ENCODE assay signal across 19 cellular contexts in the genomic region with DNA sequence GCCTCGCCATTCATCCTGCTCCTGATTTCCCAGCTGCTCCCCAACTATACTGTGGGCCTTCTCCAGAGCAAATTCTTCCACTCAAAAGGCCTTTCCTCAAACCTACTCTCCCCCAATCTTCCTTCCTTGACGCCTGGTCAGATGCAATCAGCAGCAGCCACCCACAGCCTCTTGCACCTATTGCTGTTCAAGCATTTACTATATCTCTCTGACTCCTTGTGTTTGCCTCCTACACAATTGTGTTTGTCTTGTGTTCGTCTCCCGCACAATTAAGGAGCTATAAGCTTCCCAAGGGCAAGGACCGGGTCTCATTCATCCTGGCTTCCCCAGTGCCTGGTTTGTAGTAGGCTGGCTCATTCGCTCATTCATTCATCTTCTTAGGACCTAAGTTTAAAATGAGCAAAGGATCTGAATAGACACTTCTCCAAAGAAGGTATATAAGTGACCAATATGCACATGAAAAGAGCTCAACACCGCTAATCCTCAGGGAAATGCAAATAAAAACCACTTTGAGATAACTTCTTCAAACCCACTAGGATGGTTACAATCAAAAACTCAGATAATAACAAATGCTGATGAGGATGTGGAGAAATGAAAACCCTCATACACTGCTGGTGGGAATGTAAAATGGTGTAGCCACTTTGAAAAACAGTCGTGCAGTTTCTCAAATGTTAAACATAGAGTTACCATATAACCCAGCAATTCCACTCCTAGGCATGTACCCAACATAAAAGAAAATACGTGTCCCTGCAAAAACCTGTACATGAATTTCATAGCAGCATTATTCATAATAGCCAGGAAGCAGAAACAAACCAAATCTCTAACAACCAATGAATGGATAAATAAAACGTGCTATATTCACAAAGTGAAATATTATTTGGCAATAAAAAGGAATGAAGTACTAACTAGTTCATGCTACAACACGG. TPM values are rescaled to one million over a fixed set of nuclear protein-coding genes. Genes with fewer than 3 reads are reported as not detected.
DNase-seq lines count a peak whose midpoint lies in the region; ATAC-seq, FAIRE-seq and TF ChIP-seq lines count a peak whose summit lies in the region.
"Had no signal": no experiment of that assay in that cellular context is flagged by ENCODE, and none has a peak within 500 bp of the region (broad histone marks: within the 10 kb centered on the region; RNA-seq: fewer than 3 reads in every experiment).

No MANE protein-coding gene starts in this region.

- H3K9ac ChIP-seq in K562 (ENCODE audit: insufficient read depth in 1 of 2, low read depth in 2 of 2, low read length in 2 of 2), result no peak overlapping the region; a peak in 1 of 4 replicates
- H3K9ac ChIP-seq: BLaER1 had no signal

- ATAC-seq in A549, result no peak
- ATAC-seq in GM23338, result no peak
- no peak for ATAC-seq in K562
- no peak for ATAC-seq in left lobe of liver
- ATAC-seq: HCT116, HepG2 had no signal

- H3K4me1 ChIP-seq in A549 (no peaks in the 10 kb centered on the region), GM23338 (ENCODE audit: insufficient read depth) (no peaks in the 10 kb centered on the region), K562 (replicated peaks in 1 of 2; ENCODE audit: control insufficient read depth in 2 of 2, insufficient read depth in 2 of 2, low read length in 2 of 2) (peaks cover 0 to 4% of the 10 kb centered on the region in 2 experiments; a peak in 1 of 5 replicates), spleen (no peaks in the 10 kb centered on the region)

- no peak for TF ChIP-seq EP300 in A549 (IDR thresholded peaks at IDR 0.05)
- TF ChIP-seq EP300 in K562 (IDR thresholded peaks at IDR 0.05; ENCODE audit: low read length), result no peak

- TF ChIP-seq POLR2A in A549 (IDR thresholded peaks at IDR 0.05; ENCODE audit: low read length), result no peak
- TF ChIP-seq POLR2A in K562 (conservative IDR thresholded peaks at IDR 0.05), result no peak
- no peak for TF ChIP-seq POLR2A in spleen (IDR thresholded peaks at IDR 0.05)

- no peaks in the 10 kb centered on the region for H3K9me2 ChIP-seq in GM23338 (ENCODE audit: insufficient read depth)

- 58% methylated on average over 11 of the region's 11 CpGs for WGBS in A549 (ENCODE audit: missing lambda C conversion rate)
- 1% methylated on average over 11 of the region's 11 CpGs for WGBS in K562 (ENCODE audit: insufficient coverage, low coverage, missing lambda C conversion rate)
- 73 to 91% (median 77%) methylated on average over 11 of the region's 11 CpGs for WGBS in spleen, 5 donors

- H3K36me3 Mint-ChIP-seq in GM23338 (ENCODE audit: low read depth), result no peaks in the 10 kb centered on the region
- H3K36me3 Mint-ChIP-seq: CD14-positive monocyte; CD4-positive, alpha-beta memory T cell had no signal

- POLR2A ChIA-PET in A549 (lab: Yijun Ruan, JAX) (no interaction called here), K562 (lab: Yijun Ruan, JAX) (no interaction called here)

- H3K27me3 ChIP-seq in GM23338 (ENCODE audit: insufficient read depth) (no peaks in the 10 kb centered on the region), K562 (ENCODE audit: control insufficient read depth in 2 of 2, insufficient read depth in 2 of 2, low read length in 2 of 2) (peaks cover 8 to 31% of the 10 kb centered on the region in 2 experiments; a peak in 3 of 5 replicates), spleen (replicated peaks in 1 of 7) (peaks cover 0 to 8% (median 0%) of the 10 kb centered on the region in 7 donors)
- H3K27me3 ChIP-seq: BLaER1 had no signal

- no peak overlapping the region for H3K27ac Mint-ChIP-seq in GM23338
- H3K27ac Mint-ChIP-seq: CD14-positive monocyte; CD4-positive, alpha-beta memory T cell had no signal

- H3K4me3 ChIP-seq in A549 (no peak overlapping the region), GM23338 (no peak overlapping the region), K562 (no peak overlapping the region), spleen (no peak overlapping the region)
- H3K4me3 ChIP-seq: BLaER1 had no signal

- DNase-seq in A549 (ENCODE audit: low read depth in 1 of 2, low spot score in 1 of 2), result no peak
- DNase-seq in GM23338 (ENCODE audit: low spot score), result no peak
- no peak for DNase-seq in K562 (ENCODE audit: extremely low read depth in 1 of 4, low spot score in 3 of 4)
- DNase-seq in spleen, result peak; percentile 24
- DNase-seq in left lobe of liver (ENCODE audit: low spot score), result no peak
- no peak for DNase-seq in stimulated activated naive CD4-positive, alpha-beta T cell treated with Interleukin-2 at 50 U/mL for 16 hours (lab: John Stamatoyannopoulos, UW)
- DNase-seq: ACHN; AML-193; Calu3; CD4-positive, alpha-beta memory T cell; DMS79 treated with DMSO at 0.1 percent for 48 hours; GF-D8; KG1 had no signal

- in situ Hi-C loops in K562 (cut with MboI), result no loop called here

- H4K20me1 ChIP-seq in GM23338 (replicated peaks; ENCODE audit: insufficient read depth) (no peaks in the 10 kb centered on the region), K562 (replicated peaks; ENCODE audit: control insufficient read depth, insufficient read depth, low read length) (no peaks in the 10 kb centered on the region)
- H4K20me1 ChIP-seq: BLaER1 had no signal

- H3K9me3 ChIP-seq in A549, result no peaks in the 10 kb centered on the region
- H3K9me3 ChIP-seq in K562 (replicated peaks; ENCODE audit: control insufficient read depth, insufficient read depth, low read depth, low read length), result no peaks in the 10 kb centered on the region
- H3K9me3 ChIP-seq in spleen, result no peaks in the 10 kb centered on the region

- H3K4me1 Mint-ChIP-seq in GM23338, result peaks cover 8% of the 10 kb centered on the region
- H3K4me1 Mint-ChIP-seq: CD14-positive monocyte; CD4-positive, alpha-beta memory T cell had no signal

- no peaks in the 10 kb centered on the region for H3F3A ChIP-seq in GM23338 (replicated peaks; ENCODE audit: low read depth)

- H3K36me3 ChIP-seq in GM23338 (ENCODE audit: insufficient read depth) (no peaks in the 10 kb centered on the region), K562 (ENCODE audit: control insufficient read depth, insufficient read depth, low read length) (no peaks in the 10 kb centered on the region), spleen (no peaks in the 10 kb centered on the region)
- H3K36me3 ChIP-seq: BLaER1 had no signal

- FAIRE-seq in A549 (lab: Jason Lieb, UNC), result peak; percentile 13
- FAIRE-seq in K562 (lab: Jason Lieb, UNC), result peak; percentile 19
- FAIRE-seq: H54, HepG2 had no signal

- H3K9me3 Mint-ChIP-seq in GM23338, result no peaks in the 10 kb centered on the region
- H3K9me3 Mint-ChIP-seq: CD4-positive, alpha-beta memory T cell had no signal

- H3K4me2 ChIP-seq in A549, result no peak overlapping the region
- no peak overlapping the region for H3K4me2 ChIP-seq in GM23338
- H3K4me2 ChIP-seq in K562 (ENCODE audit: insufficient read depth, low read length), result no peak overlapping the region
- H3K4me2 ChIP-seq: BLaER1 had no signal

- no peaks in the 10 kb centered on the region for H3K27me3 Mint-ChIP-seq in GM23338 (ENCODE audit: insufficient read depth, low read depth, poor library complexity)

- H3K79me2 ChIP-seq in GM23338 (replicated peaks; ENCODE audit: insufficient read depth) (no peaks in the 10 kb centered on the region), K562 (ENCODE audit: control insufficient read depth, insufficient read depth, low read length) (no peaks in the 10 kb centered on the region)

- CTCF ChIA-PET in A549 (lab: Yijun Ruan, JAX) (interaction anchor here (1.2 kb wide), 1 partner anchor 53 kb away, joined by 3 read pairs; no protein-coding TSS in a partner anchor), K562 (lab: Yijun Ruan, JAX; ENCODE audit: low intra/inter-chr PET ratio) (no interaction called here)

- TF ChIP-seq RAD21 in A549 (conservative IDR thresholded peaks at IDR 0.05 in 1 of 2, IDR thresholded peaks at IDR 0.05 in 1 of 2) (no peak), K562 (CRISPR knock-in tag; conservative IDR thresholded peaks at IDR 0.05 in 1 of 2, IDR thresholded peaks at IDR 0.05 in 1 of 2) (no peak)

- TF ChIP-seq CTCF in A549 (IDR thresholded peaks at IDR 0.05) (no peak), GM23338 (conservative IDR thresholded peaks at IDR 0.05; ENCODE audit: low read depth in 2 of 2) (no peak), K562 (IDR thresholded peaks at IDR 0.05 in 2 of 3, conservative IDR thresholded peaks at IDR 0.05 in 1 of 3; ENCODE audit: insufficient read depth in 2 of 3, low read depth in 1 of 3, low read length in 3 of 3) (no peak), spleen (IDR thresholded peaks at IDR 0.05 in 8 of 11, conservative IDR thresholded peaks at IDR 0.05 in 3 of 11) (no peak)

- no peaks in the 10 kb centered on the region for H3K9me1 ChIP-seq in K562 (ENCODE audit: control insufficient read depth, insufficient read depth, low read length)

- no TSS peak for BruUV-seq in K562 (replicated peaks; lab: Mats Ljungman, UMichigan)

- no peak overlapping the region for H3K4me3 Mint-ChIP-seq in GM23338
- H3K4me3 Mint-ChIP-seq: CD14-positive monocyte; CD4-positive, alpha-beta memory T cell; IgD-negative memory B cell had no signal

- H3K27ac ChIP-seq in A549 (no peak overlapping the region), GM23338 (ENCODE audit: low read depth) (no peak overlapping the region), K562 (ENCODE audit: extremely low read depth, low read depth, low read length) (no peak overlapping the region), spleen (no peak overlapping the region)
- H3K27ac ChIP-seq: BLaER1 had no signal

- H2AFZ ChIP-seq in GM23338 (peak overlapping the region; percentile 6; the same call in 1 of the 2 replicates), K562 (ENCODE audit: low read depth, low read length) (no peak overlapping the region)

- intact Hi-C loops in K562 (cut with micrococcal nuclease) (no loop called here), spleen (cut with DNase I; ENCODE audit: low total_unique reads) (no loop called here)

RNA-seq across cellular contexts. Expression of a gene that starts 31.0 kb away (rescaled TPM):
- polyA plus RNA-seq in A549 (2011; rRNA removed) (0.25 and 0.33 TPM in 2 replicates), A549 (2017; fragmentation: RNase III; extraction: RNeasy Plus Mini Kit Qiagen cat#74134 plus additional on column Dnase treatment) (0.31 to 0.49 TPM (median 0.37 TPM) in 3 replicates), GM23338 (2016; fragmentation: Nextera tagmentation; extraction: Ambion mirVana) (1.1 and 1.9 TPM in 2 replicates), K562 (2011; rRNA removed) (not detected in 2 replicates), K562 (2014; fragmentation: Illumina TruSeq; extraction: Trizol) (not detected in 2 replicates), K562 (2014; fragmentation: Nextera tagmentation; extraction: Ambion mirVana) (under 1 TPM; 0.06 to 0.20 TPM), K562 (2014; rRNA removed) (0.23 TPM in 1 of 2 replicates, not detected in the other), spleen (under 1 TPM in 2 of 3 donors, not detected in 1; 0.02 to 0.03 TPM)
- 0.24 and 0.51 TPM in 2 replicates for polyA plus RNA-seq in A549 (2012; cell fraction: cytosol; rRNA removed)
- 0.72 and 0.78 TPM in 2 replicates for polyA plus RNA-seq in A549 (2012; cell fraction: nucleus; rRNA removed)
- polyA minus RNA-seq in A549 (2011; rRNA and poly(A)+ RNA removed), result 0.44 and 0.74 TPM in 2 replicates
- total RNA-seq in GM23338 (2014; rRNA removed; shearing (Covaris generic)), result 1.3 and 2.4 TPM in 2 replicates
- 0.26 TPM in 1 of 2 replicates, not detected in the other for total RNA-seq in K562 (2011; cell fraction: chromatin; rRNA removed; ENCODE audit: low replicate concordance)
- 0.66 TPM in 1 of 2 replicates, not detected in the other for total RNA-seq in K562 (2011; cell fraction: nucleolus; rRNA removed)
- total RNA-seq in K562 (2011; cell fraction: nucleoplasm; rRNA removed), result 0.46 TPM in 1 of 2 replicates, not detected in the other
- total RNA-seq in K562 (2014; rRNA removed) (not detected in 2 replicates), K562 (2014; rRNA removed; fragmentation: Illumina TruSeq; extraction: Trizol) (not detected in 2 replicates), K562 (2015; rRNA removed; fragmentation: Illumina TruSeq; extraction: Trizol) (not detected in 2 replicates), K562 (2021) (not detected in 2 replicates), spleen (under 1 TPM in 4 of 7 donors, not detected in 3; 0.14 to 0.61 (median 0.39) TPM), left lobe of liver (not detected)
- polyA plus RNA-seq in K562 (2011; cell fraction: cytosol; rRNA removed), result 0.18 TPM in 1 of 2 replicates, not detected in the other
- not detected in 2 replicates for polyA plus RNA-seq in K562 (2011; cell fraction: nucleus; rRNA removed)
- 0.44 and 1.9 TPM in 2 replicates for polyA plus RNA-seq in K562 (2012)
- polyA minus RNA-seq in K562 (2011; rRNA and poly(A)+ RNA removed), result not detected in 2 replicates
- not detected in 2 replicates for polyA minus RNA-seq in K562 (2011; cell fraction: cytosol; rRNA and poly(A)+ RNA removed)
- polyA minus RNA-seq in K562 (2011; cell fraction: nucleus; rRNA and poly(A)+ RNA removed), result 0.44 TPM in 1 of 2 replicates, not detected in the other
- total RNA-seq: CD4-positive, alpha-beta memory T cell; HepG2 had no signal
- polyA plus RNA-seq: CD14-positive monocyte, HepG2 had no signal
